24 cellular contexts compared by ENCODE assay signal in the genomic region with DNA sequence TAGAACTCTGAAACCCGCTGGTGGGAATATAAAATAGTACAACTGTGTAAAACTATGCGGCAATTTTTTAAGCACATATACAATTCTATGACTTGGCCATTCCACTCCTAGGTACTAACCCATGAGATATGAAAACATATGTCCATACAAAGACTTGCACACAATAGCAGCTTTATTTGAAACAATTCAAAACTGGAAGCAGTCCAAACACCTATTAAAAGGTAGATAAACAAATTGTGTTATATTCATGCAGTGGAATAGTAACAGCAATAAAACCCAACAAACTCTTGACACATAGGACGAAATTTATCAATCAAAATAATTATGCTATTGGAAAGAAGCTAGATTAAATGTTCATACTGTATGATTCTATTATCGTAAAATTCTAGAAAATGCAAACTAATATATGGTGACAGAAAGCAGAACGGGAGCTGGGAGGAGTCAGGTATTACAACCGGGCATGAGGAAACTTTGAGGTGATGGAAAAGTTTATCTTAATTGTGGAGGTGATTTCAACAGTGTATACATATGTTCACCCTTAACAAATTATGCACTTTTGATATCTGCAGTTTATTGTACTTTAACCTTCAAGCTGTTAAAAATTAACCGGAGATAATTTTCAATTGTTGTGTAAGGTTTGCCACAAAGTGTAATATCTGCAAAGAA. TPM values are rescaled to one million over a fixed set of nuclear protein-coding genes. Genes with fewer than 3 reads are reported as not detected.
"Had no signal": no experiment of that assay in that cellular context is flagged by ENCODE, and none has a peak within 500 bp of the region (broad histone marks: within the 10 kb centered on the region; RNA-seq: fewer than 3 reads in every experiment).

No MANE protein-coding gene starts in this region.

- H3K27me3 ChIP-seq: adrenal gland, cardiac muscle cell, foreskin keratinocyte, neural progenitor cell had no signal

- FAIRE-seq: kidney had no signal

- H3K36me3 ChIP-seq: cardiac muscle cell had no signal

- H3K4me3 ChIP-seq: adrenal gland, cardiac muscle cell, left ventricle myocardium inferior, neural progenitor cell, psoas muscle, skin epidermis had no signal

- ATAC-seq: activated naive CD4-positive, alpha-beta T cell treated with anti-CD3 and anti-CD28 coated beads, Interleukin-2, amount 50 U/mL, for 72 hours; activated T-cell treated with anti-CD3 and anti-CD28 coated beads, Interleukin-2, amount 50 U/mL, for 72 hours; foreskin keratinocyte; naive thymus-derived CD4-positive, alpha-beta T cell; psoas muscle; right cardiac atrium; stimulated activated naive CD8-positive, alpha-beta T cell treated with anti-CD3 and anti-CD28 coated beads, Interleukin-15, amount 100 ng/mL, for 72 hours had no signal

- H3K4me1 ChIP-seq: adrenal gland, left ventricle myocardium inferior, neural progenitor cell, psoas muscle had no signal

- H3K9ac ChIP-seq: neural progenitor cell had no signal

- DNase-seq: activated CD4-positive, alpha-beta T cell treated with anti-CD3 and anti-CD28 coated beads, Interleukin-2, amount 50 U/mL, for 1 hour; activated CD4-positive, CD25-positive, alpha-beta regulatory T cell treated with anti-CD3 and anti-CD28 coated beads, Interleukin-2, amount 50 U/mL, for 72 hours; activated CD8-positive, alpha-beta memory T cell treated with anti-CD3 and anti-CD28 coated beads for 24 hours; activated effector memory CD4-positive, alpha-beta T cell treated with anti-CD3 and anti-CD28 coated beads, Interleukin-2, amount 50 U/mL, for 16 hours; activated T-cell treated with anti-CD3 and anti-CD28 coated beads, Interleukin-2, amount 50 U/mL, for 72 hours; adrenal gland; endodermal cell; glutamatergic neuron; kidney; left ventricle myocardium inferior; naive thymus-derived CD4-positive, alpha-beta T cell; psoas muscle; stimulated activated CD4-positive, alpha-beta T cell treated with anti-CD3 and anti-CD28 coated beads, Interleukin-15, amount 100 ng/mL, for 24 hours; stimulated activated CD4-positive, alpha-beta T cell treated with anti-CD3 and anti-CD28 coated beads, Interleukin-2, amount 100 ng/mL, for 48 hours; stimulated activated naive CD8-positive, alpha-beta T cell treated with anti-CD3 and anti-CD28 coated beads, Interleukin-15, amount 100 ng/mL, for 72 hours; T-helper 2 cell had no signal

- H3K4me2 ChIP-seq: neural progenitor cell had no signal

- H2AFZ ChIP-seq: neural progenitor cell had no signal

- H3K27ac ChIP-seq: adrenal gland, cardiac muscle cell, foreskin keratinocyte, left ventricle myocardium inferior, neural progenitor cell, psoas muscle, skin epidermis, VCaP had no signal

RNA-seq across cellular contexts. Expression of a gene that starts 0.8 kb away (rescaled TPM):
- total RNA-seq: foreskin keratinocyte, left ventricle myocardium inferior had no signal
- polyA plus RNA-seq: fibroblast of lung had no signal
